Comparison of ENCODE assay signal across 13 cellular contexts in genomic region chr5:10719965-10720364, GRCh38. TPM values are rescaled to one million over a fixed set of nuclear protein-coding genes. Genes with fewer than 3 reads are reported as not detected.
A peak's percentile ranks its signal among the peaks of the same experiment; 100 is the strongest.
DNase-seq lines count a peak whose midpoint lies in the region; ATAC-seq and TF ChIP-seq lines count a peak whose summit lies in the region.
"Had no signal": no experiment of that assay in that cellular context is flagged by ENCODE, and none has a peak within 500 bp of the region (broad histone marks: within the 10 kb centered on the region; RNA-seq: fewer than 3 reads in every experiment).

No MANE protein-coding gene starts in this region.

- DNase-seq in EH (ENCODE audit: low read depth) (peak; percentile 95), PC-9 (peak; percentile 90 to 100), epithelial cell of prostate (ENCODE audit: low read depth, low spot score) (peak; percentile 52), osteoblast (ENCODE audit: insufficient read length, low spot score, missing footprints) (peak; percentile 93), osteocyte (ENCODE audit: extremely low spot score, unreplicated experiment) (no peak)
- no peak for DNase-seq in activated CD4-positive, alpha-beta T cell treated with anti-CD3 and anti-CD28 coated beads, Interleukin-2, amount 10 ng/mL, durations not matched to agents 7 days and 5 days
- DNase-seq: activated CD4-positive, alpha-beta T cell treated with anti-CD3 and anti-CD28 coated beads for 48 hours; central memory CD4-positive, alpha-beta T cell; NCI-H82; right lobe of liver had no signal

- no peak overlapping the region for H2AFZ ChIP-seq in PC-9
- no peak overlapping the region for H2AFZ ChIP-seq in osteoblast (ENCODE audit: low read length)

- no peaks in the 10 kb centered on the region for H3K9me3 Mint-ChIP-seq in osteocyte (ENCODE audit: unreplicated experiment)
- no peaks in the 10 kb centered on the region for H3K9me3 Mint-ChIP-seq in activated CD4-positive, alpha-beta T cell treated with anti-CD3 and anti-CD28 coated beads, Interleukin-2, amount 10 ng/mL, durations not matched to agents 7 days and 5 days
- H3K9me3 Mint-ChIP-seq: activated T-helper 1 cell treated with anti-CD3 and anti-CD28 coated beads, Interleukin-12 subunit alpha, Interleukin-12 subunit beta, Interleukin-2, Interleukin-4 antibody, amounts not matched to agents 30 ng/mL and 10 ng/mL and 1 ng/mL, durations not matched to agents 14 hours and 24 hours and 36 hours had no signal

- H3K4me3 ChIP-seq in PC-9 (no peak overlapping the region), osteoblast (ENCODE audit: insufficient read depth, low read length) (no peak overlapping the region)
- H3K4me3 ChIP-seq: right lobe of liver had no signal

- CTCF ChIA-PET in PC-9 (lab: Charles Lee) = no interaction called here
- CTCF ChIA-PET in activated CD4-positive, alpha-beta T cell treated with anti-CD3 and anti-CD28 coated beads, Interleukin-2, amount 10 ng/mL, durations not matched to agents 7 days and 5 days (lab: Charles Lee) = no interaction called here

- H3K4me2 ChIP-seq in PC-9 = peak overlapping the region; percentile 46
- no peak overlapping the region for H3K4me2 ChIP-seq in osteoblast (ENCODE audit: insufficient read depth, low read length)

- H4K20me1 ChIP-seq in PC-9 (ENCODE audit: insufficient read depth) (no peaks in the 10 kb centered on the region), osteoblast (ENCODE audit: insufficient read depth, low read length) (peaks cover 20% of the 10 kb centered on the region)

- H3K27me3 ChIP-seq in PC-9 (ENCODE audit: insufficient read depth, low read depth) (no peaks in the 10 kb centered on the region), osteoblast (ENCODE audit: insufficient read depth, low read length) (no peaks in the 10 kb centered on the region)
- H3K27me3 ChIP-seq: right lobe of liver had no signal

- peaks cover 15% of the 10 kb centered on the region for H3K36me3 Mint-ChIP-seq in osteocyte (ENCODE audit: unreplicated experiment)
- peaks cover 27% of the 10 kb centered on the region for H3K36me3 Mint-ChIP-seq in activated CD4-positive, alpha-beta T cell treated with anti-CD3 and anti-CD28 coated beads, Interleukin-2, amount 10 ng/mL, durations not matched to agents 7 days and 5 days (ENCODE audit: low read depth)

- no peaks in the 10 kb centered on the region for H3K9me2 ChIP-seq in PC-9 (ENCODE audit: insufficient read depth)

- H3K27ac Mint-ChIP-seq in osteocyte (ENCODE audit: unreplicated experiment) = no peak overlapping the region
- H3K27ac Mint-ChIP-seq in activated CD4-positive, alpha-beta T cell treated with anti-CD3 and anti-CD28 coated beads, Interleukin-2, amount 10 ng/mL, durations not matched to agents 7 days and 5 days = no peak overlapping the region
- H3K27ac Mint-ChIP-seq: activated T-helper 1 cell treated with anti-CD3 and anti-CD28 coated beads, Interleukin-12 subunit alpha, Interleukin-12 subunit beta, Interleukin-2, Interleukin-4 antibody, amounts not matched to agents 30 ng/mL and 10 ng/mL and 1 ng/mL, durations not matched to agents 14 hours and 24 hours and 36 hours had no signal

- ATAC-seq in GM18873 (IDR thresholded peaks at IDR 0.05; ENCODE audit: low FRiP score, unreplicated experiment) (no peak), GM21619 (IDR thresholded peaks at IDR 0.05; ENCODE audit: unreplicated experiment) (no peak)

- POLR2A ChIA-PET in PC-9 (lab: Charles Lee; ENCODE audit: unreplicated experiment) = no interaction called here
- POLR2A ChIA-PET in activated CD4-positive, alpha-beta T cell treated with anti-CD3 and anti-CD28 coated beads, Interleukin-2, amount 10 ng/mL, durations not matched to agents 7 days and 5 days (lab: Charles Lee) = no interaction called here

- intact Hi-C loops in PC-9 (cut with micrococcal nuclease; ENCODE audit: unreplicated experiment) = loop anchor here (1.0 to 5.0 kb wide), 3 partner anchors 15 to 413 kb away; partner anchors contain the start of genes CMBL and DAP

- H3K27ac ChIP-seq in PC-9 (peak overlapping the region; percentile 76), epithelial cell of prostate (peak overlapping the region; percentile 63), osteoblast (ENCODE audit: low read depth, low read length) (peak overlapping the region; percentile 27)
- H3K27ac ChIP-seq: right lobe of liver had no signal

- peaks cover 49% of the 10 kb centered on the region for H3F3A ChIP-seq in PC-9 (ENCODE audit: insufficient read depth, low read depth)

- H3K9me3 ChIP-seq in PC-9 (ENCODE audit: insufficient read depth, low read depth) (no peaks in the 10 kb centered on the region; the same call in 1 of the 2 replicates), osteoblast (ENCODE audit: low read depth, low read length) (no peaks in the 10 kb centered on the region)
- H3K9me3 ChIP-seq: right lobe of liver had no signal

- H3K36me3 ChIP-seq in PC-9 (ENCODE audit: low read depth) (peaks cover 56% of the 10 kb centered on the region), osteoblast (ENCODE audit: insufficient read depth, low read length) (peaks cover 18% of the 10 kb centered on the region)
- H3K36me3 ChIP-seq: right lobe of liver had no signal

- no peak overlapping the region for H3K4me3 Mint-ChIP-seq in osteocyte (ENCODE audit: unreplicated experiment)
- H3K4me3 Mint-ChIP-seq in activated CD4-positive, alpha-beta T cell treated with anti-CD3 and anti-CD28 coated beads, Interleukin-2, amount 10 ng/mL, durations not matched to agents 7 days and 5 days = no peak overlapping the region
- H3K4me3 Mint-ChIP-seq: activated T-helper 1 cell treated with anti-CD3 and anti-CD28 coated beads, Interleukin-12 subunit alpha, Interleukin-12 subunit beta, Interleukin-2, Interleukin-4 antibody, amounts not matched to agents 30 ng/mL and 10 ng/mL and 1 ng/mL, durations not matched to agents 14 hours and 24 hours and 36 hours had no signal

- peaks cover 8% of the 10 kb centered on the region for H3K4me1 Mint-ChIP-seq in osteocyte (ENCODE audit: unreplicated experiment)
- H3K4me1 Mint-ChIP-seq in activated CD4-positive, alpha-beta T cell treated with anti-CD3 and anti-CD28 coated beads, Interleukin-2, amount 10 ng/mL, durations not matched to agents 7 days and 5 days = no peaks in the 10 kb centered on the region

- TF ChIP-seq CTCF in PC-9 (conservative IDR thresholded peaks at IDR 0.05) (no peak), osteoblast (IDR thresholded peaks at IDR 0.05; ENCODE audit: extremely low read depth, low read depth, low read length) (no peak), osteocyte (IDR thresholded peaks at IDR 0.05) (no peak)

- H3K79me2 ChIP-seq in PC-9 (ENCODE audit: low read depth) = peaks cover 76% of the 10 kb centered on the region
- H3K79me2 ChIP-seq in osteoblast (ENCODE audit: insufficient read depth, low read length) = peaks cover 45% of the 10 kb centered on the region

- H3K4me1 ChIP-seq in PC-9 (replicated peaks; ENCODE audit: insufficient read depth) (peaks cover 63% of the 10 kb centered on the region), osteoblast (ENCODE audit: insufficient read depth, low read length) (peaks cover 22% of the 10 kb centered on the region)
- H3K4me1 ChIP-seq: right lobe of liver had no signal

- no TSS peak for BruUV-seq in PC-9 (replicated peaks; lab: Mats Ljungman, UMichigan)

- no peaks in the 10 kb centered on the region for H3K27me3 Mint-ChIP-seq in osteocyte (ENCODE audit: unreplicated experiment)
- no peaks in the 10 kb centered on the region for H3K27me3 Mint-ChIP-seq in activated CD4-positive, alpha-beta T cell treated with anti-CD3 and anti-CD28 coated beads, Interleukin-2, amount 10 ng/mL, durations not matched to agents 7 days and 5 days

RNA-seq across cellular contexts. Expression of gene DAP, which starts 41.1 kb away (rescaled TPM):
- 256 and 279 TPM in 2 replicates for total RNA-seq in PC-9 (2021)
- 31.1 and 36.2 TPM in 2 replicates for total RNA-seq in osteoblast
- 168 and 173 TPM in 2 replicates for total RNA-seq in osteocyte
- 10 to 100 TPM; 60.5 to 64.8 TPM for total RNA-seq in activated CD4-positive, alpha-beta T cell treated with anti-CD3 and anti-CD28 coated beads, Interleukin-2, amount 10 ng/mL, durations not matched to agents 7 days and 5 days

Comparison
In these comparisons a context has a peak if more than half of its experiments do, and no peak if none do; other contexts are left out.
1. DNase-seq: peak in EH (single experiment), PC-9 (2 of 2), epithelial cell of prostate (single experiment) and osteoblast (single experiment); none in osteocyte (single experiment) and activated CD4-positive, alpha-beta T cell treated with anti-CD3 and anti-CD28 coated beads, Interleukin-2, amount 10 ng/mL, durations not matched to agents 7 days and 5 days (single experiment).
2. Peak in every context shown above with its lines, with median percentiles within 50 percentile points of each other: H3K27ac ChIP-seq.